Comparison of ENCODE assay signal across 9 cellular contexts in genomic region chr15:70535071-70535954, GRCh38.
A peak's percentile ranks its signal among the peaks of the same experiment; 100 is the strongest.
DNase-seq lines count a peak whose midpoint lies in the region; ATAC-seq and TF ChIP-seq lines count a peak whose summit lies in the region.
"Had no signal": no experiment of that assay in that cellular context is flagged by ENCODE, and none has a peak within 500 bp of the region (broad histone marks: within the 10 kb centered on the region; RNA-seq: fewer than 3 reads in every experiment).

No MANE protein-coding gene starts in this region.

- H3K27ac Mint-ChIP-seq in activated T-helper 1 cell treated with anti-CD3 and anti-CD28 coated beads, Interleukin-12 subunit alpha, Interleukin-12 subunit beta, Interleukin-2, Interleukin-4 antibody, amounts not matched to agents 30 ng/mL and 10 ng/mL and 1 ng/mL, durations not matched to agents 14 hours and 24 hours and 36 hours, result peak overlapping the region; percentile 50
- H3K27ac Mint-ChIP-seq in natural killer cell, result peak overlapping the region; percentile 57 to 77

- H3K27ac ChIP-seq in OCI-LY7 (ENCODE audit: low read depth, low read length, poor library complexity, severe bottlenecking), result no peak overlapping the region
- H3K27ac ChIP-seq in mammary epithelial cell (ENCODE audit: insufficient read depth, low read depth, low read length), result no peak overlapping the region

- H3K9me3 ChIP-seq in OCI-LY7 (ENCODE audit: low read length) (no peaks in the 10 kb centered on the region), mammary epithelial cell (replicated peaks; ENCODE audit: insufficient read depth, low read length) (no peaks in the 10 kb centered on the region)

- no peaks in the 10 kb centered on the region for H3K36me3 Mint-ChIP-seq in activated T-helper 1 cell treated with anti-CD3 and anti-CD28 coated beads, Interleukin-12 subunit alpha, Interleukin-12 subunit beta, Interleukin-2, Interleukin-4 antibody, amounts not matched to agents 30 ng/mL and 10 ng/mL and 1 ng/mL, durations not matched to agents 14 hours and 24 hours and 36 hours (ENCODE audit: low read depth)
- H3K36me3 Mint-ChIP-seq in natural killer cell, result no peaks in the 10 kb centered on the region

- dilution Hi-C loops in mammary epithelial cell (cut with HindIII; ENCODE audit: low sequenced_read_pairs), result no loop called here

- in situ Hi-C loops in mammary epithelial cell (cut with MboI; ENCODE audit: low sequenced_read_pairs in 2 of 2), result no loop called here

- no peak overlapping the region for H3K4me3 ChIP-seq in OCI-LY7 (ENCODE audit: low read depth, low read length, poor library complexity, severe bottlenecking)
- H3K4me3 ChIP-seq in mammary epithelial cell (replicated peaks in 1 of 3; ENCODE audit: insufficient read depth in 1 of 3, low read depth in 2 of 3, low read length in 3 of 3), result no peak overlapping the region

- H3K79me2 ChIP-seq in OCI-LY7 (ENCODE audit: insufficient read depth, low read depth, low read length) (no peaks in the 10 kb centered on the region), mammary epithelial cell (ENCODE audit: insufficient read depth, low read length) (no peaks in the 10 kb centered on the region)

- H3K9ac ChIP-seq in mammary epithelial cell (ENCODE audit: insufficient read depth, low read length), result no peak overlapping the region

- POLR2A ChIA-PET in OCI-LY7 (lab: Charles Lee), result interaction anchor here (0.5 to 1.1 kb wide), 4 partner anchors 31 to 1160 kb away, joined by 3 to 4 read pairs (median 4); no protein-coding TSS in a partner anchor

- H3K4me3 Mint-ChIP-seq in activated T-helper 1 cell treated with anti-CD3 and anti-CD28 coated beads, Interleukin-12 subunit alpha, Interleukin-12 subunit beta, Interleukin-2, Interleukin-4 antibody, amounts not matched to agents 30 ng/mL and 10 ng/mL and 1 ng/mL, durations not matched to agents 14 hours and 24 hours and 36 hours, result peak overlapping the region; percentile 55
- H3K4me3 Mint-ChIP-seq in natural killer cell, result peak overlapping the region; percentile 73

- H3K4me1 Mint-ChIP-seq in activated T-helper 1 cell treated with anti-CD3 and anti-CD28 coated beads, Interleukin-12 subunit alpha, Interleukin-12 subunit beta, Interleukin-2, Interleukin-4 antibody, amounts not matched to agents 30 ng/mL and 10 ng/mL and 1 ng/mL, durations not matched to agents 14 hours and 24 hours and 36 hours (ENCODE audit: low read depth), result peaks cover 34% of the 10 kb centered on the region
- H3K4me1 Mint-ChIP-seq in natural killer cell, result peaks cover 26 to 36% of the 10 kb centered on the region in 2 donors

- H3K27me3 ChIP-seq in mammary epithelial cell (ENCODE audit: insufficient read depth, low read length), result peaks cover 29% of the 10 kb centered on the region

- H3K4me1 ChIP-seq in OCI-LY7 (ENCODE audit: insufficient read depth, low read length, poor library complexity, severe bottlenecking), result peaks cover 13% of the 10 kb centered on the region
- H3K4me1 ChIP-seq in mammary epithelial cell (ENCODE audit: insufficient read depth, low read length), result no peaks in the 10 kb centered on the region

- H3K36me3 ChIP-seq in OCI-LY7 (ENCODE audit: insufficient read depth, low read length) (no peaks in the 10 kb centered on the region), mammary epithelial cell (ENCODE audit: insufficient read depth, low read length) (no peaks in the 10 kb centered on the region)

- CTCF ChIA-PET in OCI-LY7 (lab: Charles Lee; ENCODE audit: unreplicated experiment), result no interaction called here
- CTCF ChIA-PET in mammary epithelial cell (lab: Charles Lee; ENCODE audit: low non-redundant PET), result no interaction called here

- intact Hi-C loops in OCI-LY7 (cut with micrococcal nuclease; ENCODE audit: unreplicated experiment) (no loop called here), natural killer cell (cut with micrococcal nuclease) (no loop called here), mammary epithelial cell (cut with micrococcal nuclease) (no loop called here)
- intact Hi-C loops in activated T-helper 1 cell treated with anti-CD3 and anti-CD28 coated beads, Interleukin-12 subunit alpha, Interleukin-12 subunit beta, Interleukin-2, Interleukin-4 antibody, amounts not matched to agents 30 ng/mL and 10 ng/mL and 1 ng/mL, durations not matched to agents 14 hours and 24 hours and 36 hours (cut with micrococcal nuclease), result no loop called here

- DNase-seq in CMK (ENCODE audit: low read depth) (peak; percentile 54), OCI-LY7 (ENCODE audit: low spot score) (peak; percentile 31), natural killer cell (peak; percentile 25), NCI-H2029 treated with DMSO at 0.1 percent for 48 hours (lab: John Stamatoyannopoulos, UW) (no peak), mammary epithelial cell (no peak)
- peak; percentile 57 for DNase-seq in activated T-helper 1 cell treated with anti-CD3 and anti-CD28 coated beads, Interleukin-12 subunit alpha, Interleukin-12 subunit beta, Interleukin-2, Interleukin-4 antibody, amounts not matched to agents 30 ng/mL and 10 ng/mL and 1 ng/mL, durations not matched to agents 14 hours and 24 hours and 36 hours (ENCODE audit: low spot score)
- DNase-seq: DMS153 had no signal

- H2AFZ ChIP-seq in OCI-LY7 (ENCODE audit: low read length) (peak overlapping the region; percentile 20; the same call in 1 of the 2 replicates), mammary epithelial cell (ENCODE audit: low read depth, low read length) (no peak overlapping the region)

- BruUV-seq in OCI-LY7 (replicated peaks; lab: Mats Ljungman, UMichigan), result no TSS peak
- BruUV-seq in mammary epithelial cell (replicated peaks; lab: Mats Ljungman, UMichigan), result no TSS peak

- ATAC-seq in natural killer cell (peak; percentile 71 to 90 (median 81)), GM18502 (IDR thresholded peaks at IDR 0.05; ENCODE audit: poor library complexity, unreplicated experiment) (no peak), SK-N-SH treated with all-trans-retinoic acid at 6 μM for 48 hours (no peak)

- H3K4me2 ChIP-seq in OCI-LY7 (ENCODE audit: low read length) (peak overlapping the region; percentile 48), mammary epithelial cell (ENCODE audit: insufficient read depth, low read depth, low read length) (no peak overlapping the region)

- peaks cover 20% of the 10 kb centered on the region for H3K27me3 Mint-ChIP-seq in activated T-helper 1 cell treated with anti-CD3 and anti-CD28 coated beads, Interleukin-12 subunit alpha, Interleukin-12 subunit beta, Interleukin-2, Interleukin-4 antibody, amounts not matched to agents 30 ng/mL and 10 ng/mL and 1 ng/mL, durations not matched to agents 14 hours and 24 hours and 36 hours (ENCODE audit: insufficient read depth)
- peaks cover 20 to 24% of the 10 kb centered on the region in 2 donors for H3K27me3 Mint-ChIP-seq in natural killer cell (ENCODE audit: low read depth in 2 of 2)

- H3K9me2 ChIP-seq in OCI-LY7 (ENCODE audit: insufficient read depth, low read length), result no peaks in the 10 kb centered on the region

- whole genome bisulfite sequencing in mammary epithelial cell (ENCODE audit: low coverage, missing lambda C conversion rate), result 75% methylated on average over 9 of the region's 11 CpGs

- no peaks in the 10 kb centered on the region for H3K9me3 Mint-ChIP-seq in activated T-helper 1 cell treated with anti-CD3 and anti-CD28 coated beads, Interleukin-12 subunit alpha, Interleukin-12 subunit beta, Interleukin-2, Interleukin-4 antibody, amounts not matched to agents 30 ng/mL and 10 ng/mL and 1 ng/mL, durations not matched to agents 14 hours and 24 hours and 36 hours
- H3K9me3 Mint-ChIP-seq in natural killer cell, result no peaks in the 10 kb centered on the region

- TF ChIP-seq CTCF in OCI-LY7 (conservative IDR thresholded peaks at IDR 0.05; ENCODE audit: low read length), result no peak
- no peak for TF ChIP-seq CTCF in natural killer cell (IDR thresholded peaks at IDR 0.05)
- TF ChIP-seq CTCF in mammary epithelial cell (conservative IDR thresholded peaks at IDR 0.05 in 1 of 2, IDR thresholded peaks at IDR 0.05 in 1 of 2; ENCODE audit: extremely low read depth in 1 of 2, insufficient read depth in 1 of 2, low read depth in 1 of 2, low read length in 2 of 2), result no peak

- no peaks in the 10 kb centered on the region for H4K20me1 ChIP-seq in OCI-LY7 (ENCODE audit: insufficient read depth, low read length)
- peaks cover 6% of the 10 kb centered on the region for H4K20me1 ChIP-seq in mammary epithelial cell (ENCODE audit: insufficient read depth, low read length)

TF ChIP-seq in SK-N-SH treated with all-trans-retinoic acid at 6 μM for 48 hours, 23 proteins besides CTCF, POLR2A, EP300 and RAD21:
- no peak for TF ChIP-seq ARNTL (CRISPR knock-in tag; IDR thresholded peaks at IDR 0.05; ENCODE audit: borderline replicate concordance, low read depth)
- TF ChIP-seq ZNF565 (CRISPR knock-in tag; conservative IDR thresholded peaks at IDR 0.05; ENCODE audit: low read depth), result no peak

Comparison
In these comparisons a context has a peak if more than half of its experiments do, and no peak if none do; other contexts are left out.
1. DNase-seq: peak in CMK (single experiment), OCI-LY7 (single experiment), activated T-helper 1 cell treated with anti-CD3 and anti-CD28 coated beads, Interleukin-12 subunit alpha, Interleukin-12 subunit beta, Interleukin-2, Interleukin-4 antibody, amounts not matched to agents 30 ng/mL and 10 ng/mL and 1 ng/mL, durations not matched to agents 14 hours and 24 hours and 36 hours (single experiment) and natural killer cell (single experiment); none in NCI-H2029 treated with DMSO at 0.1 percent for 48 hours (single experiment) and mammary epithelial cell (single experiment).
2. ATAC-seq: peak in natural killer cell (3 of 3); none in GM18502 (single experiment) and SK-N-SH treated with all-trans-retinoic acid at 6 μM for 48 hours (single experiment).